22 cellular contexts compared by ENCODE assay signal in the genomic region with DNA sequence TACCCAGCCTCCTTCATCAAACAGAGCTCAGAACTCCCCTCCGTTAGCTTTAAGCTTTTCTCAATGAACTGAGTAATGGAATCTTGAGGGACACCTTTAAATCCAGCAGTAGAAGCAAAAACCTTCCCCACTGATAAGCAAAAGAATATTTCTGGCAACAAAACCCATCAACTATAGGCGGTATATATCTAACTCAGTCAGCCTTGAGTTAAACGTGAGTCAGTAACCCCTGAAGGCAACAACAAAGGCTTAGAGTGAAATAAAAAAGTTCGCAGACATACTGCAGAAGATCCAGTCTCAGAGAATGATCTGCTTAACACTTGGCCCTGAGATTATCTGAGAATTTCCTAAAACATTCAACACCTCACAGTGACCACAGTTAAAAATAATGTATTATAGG.
"Had no signal": no experiment of that assay in that cellular context is flagged by ENCODE, and none has a peak within 500 bp of the region (broad histone marks: within the 10 kb centered on the region; RNA-seq: fewer than 3 reads in every experiment).

No MANE protein-coding gene starts in this region.

- H3K27ac ChIP-seq: dorsolateral prefrontal cortex, gastroesophageal sphincter, right atrium auricular region, suprapubic skin, thyroid gland, upper lobe of left lung had no signal

- H3K4me3 ChIP-seq: dorsolateral prefrontal cortex, gastroesophageal sphincter, lung, right atrium auricular region, sigmoid colon, smooth muscle cell, suprapubic skin, thyroid gland, upper lobe of left lung had no signal

- H3K36me3 ChIP-seq: gastroesophageal sphincter, right atrium auricular region, sigmoid colon, suprapubic skin, thyroid gland, upper lobe of left lung had no signal

- H3K27me3 ChIP-seq: gastroesophageal sphincter, right atrium auricular region, sigmoid colon, suprapubic skin, thyroid gland, upper lobe of left lung had no signal

- H3K4me2 ChIP-seq: smooth muscle cell had no signal

- H3K4me1 ChIP-seq: gastroesophageal sphincter, right atrium auricular region, suprapubic skin, thyroid gland, upper lobe of left lung had no signal

- ATAC-seq: esophagus mucosa; gastroesophageal sphincter; left ventricle myocardium superior; stimulated activated effector memory CD8-positive, alpha-beta T cell treated with anti-CD3 and anti-CD28 coated beads, Interleukin-12 subunit alpha, Interleukin-12 subunit beta, amount 100 ng/mL, for 72 hours; stimulated activated naive CD8-positive, alpha-beta T cell treated with anti-CD3 and anti-CD28 coated beads, Interleukin-15, Interleukin-2, amounts not matched to agents 100 U/mL and 50 U/mL, for 24 hours had no signal

- H3K9me3 ChIP-seq: gastroesophageal sphincter, right atrium auricular region, sigmoid colon, suprapubic skin, thyroid gland, upper lobe of left lung had no signal

- DNase-seq: central memory CD4-positive, alpha-beta T cell; cortex of kidney; dorsolateral prefrontal cortex; effector CD8-positive, alpha-beta T cell; glutamatergic neuron; left ventricle myocardium superior; mesenchymal stem cell; naive B cell; occipital lobe; sigmoid colon; stimulated activated CD4-positive, alpha-beta T cell treated with anti-CD3 and anti-CD28 coated beads, Interleukin-2, amount 100 ng/mL, for 48 hours; stimulated activated naive CD8-positive, alpha-beta T cell treated with anti-CD3 and anti-CD28 coated beads, Interleukin-15, Interleukin-2, amounts not matched to agents 100 U/mL and 50 U/mL, for 24 hours; thyroid gland; upper lobe of left lung had no signal

- FAIRE-seq: keratinocyte had no signal
